8 cellular contexts compared by ENCODE assay signal in genomic region chr15:90529008-90529368, GRCh38. TPM values are rescaled to one million over a fixed set of nuclear protein-coding genes. Genes with fewer than 3 reads are reported as not detected.
DNase-seq lines count a peak whose midpoint lies in the region; ATAC-seq and TF ChIP-seq lines count a peak whose summit lies in the region.

No MANE protein-coding gene starts in this region.

- peaks cover 29 to 46% of the 10 kb centered on the region in 2 donors for H3K4me1 Mint-ChIP-seq in natural killer cell treated with Interleukin-12 subunit alpha and Interleukin-12 subunit beta and Interleukin-15 and Interleukin-18, amount 100 ng/mL, for 72 hours (ENCODE audit: low read depth in 2 of 2)

- H3K4me1 ChIP-seq in BE2C (no peaks in the 10 kb centered on the region), colonic mucosa (peaks cover 9% of the 10 kb centered on the region)

- TF ChIP-seq CTCF in BE2C (IDR thresholded peaks at IDR 0.05; ENCODE audit: low read depth, low read length), result no peak
- no peak for TF ChIP-seq CTCF in colonic mucosa (IDR thresholded peaks at IDR 0.05)

- H3K27me3 Mint-ChIP-seq in natural killer cell treated with Interleukin-12 subunit alpha and Interleukin-12 subunit beta and Interleukin-15 and Interleukin-18, amount 100 ng/mL, for 72 hours, result no peaks in the 10 kb centered on the region

- H3K9me3 ChIP-seq in BE2C, result no peaks in the 10 kb centered on the region
- H3K9me3 ChIP-seq in colonic mucosa, result no peaks in the 10 kb centered on the region

- H3K36me3 Mint-ChIP-seq in natural killer cell treated with Interleukin-12 subunit alpha and Interleukin-12 subunit beta and Interleukin-15 and Interleukin-18, amount 100 ng/mL, for 72 hours, result no peaks in the 10 kb centered on the region

- peak overlapping the region; percentile 85 for H3K27ac ChIP-seq in colonic mucosa

- peak overlapping the region; percentile 96 for H3K4me3 Mint-ChIP-seq in natural killer cell treated with Interleukin-12 subunit alpha and Interleukin-12 subunit beta and Interleukin-15 and Interleukin-18, amount 100 ng/mL, for 72 hours

- intact Hi-C loops in colonic mucosa (cut with DNase I), result no loop called here

- no peak for ATAC-seq in natural killer cell treated with Interleukin-12 subunit alpha and Interleukin-12 subunit beta and Interleukin-15 and Interleukin-18, amount 100 ng/mL, for 72 hours
- no peak for ATAC-seq in HG03108 (IDR thresholded peaks at IDR 0.05; ENCODE audit: unreplicated experiment)
- ATAC-seq in HG03520 (IDR thresholded peaks at IDR 0.05; ENCODE audit: unreplicated experiment), result no peak

- no peaks in the 10 kb centered on the region for H3K9me3 Mint-ChIP-seq in natural killer cell treated with Interleukin-12 subunit alpha and Interleukin-12 subunit beta and Interleukin-15 and Interleukin-18, amount 100 ng/mL, for 72 hours

- H3K27me3 ChIP-seq in BE2C (no peaks in the 10 kb centered on the region), colonic mucosa (no peaks in the 10 kb centered on the region)

- DNase-seq in BE2C, result no peak
- no peak for DNase-seq in Jurkat, Clone E6-1 (ENCODE audit: low read depth, low spot score)
- no peak for DNase-seq in colonic mucosa
- DNase-seq in natural killer cell treated with Interleukin-12 subunit alpha and Interleukin-12 subunit beta and Interleukin-15 and Interleukin-18, amount 100 ng/mL, for 72 hours (ENCODE audit: low spot score), result no peak
- no peak for DNase-seq in activated CD4-positive, CD25-positive, alpha-beta regulatory T cell (lab: John Stamatoyannopoulos, UW)
- DNase-seq in activated CD4-positive, alpha-beta T cell treated with anti-CD3 and anti-CD28 coated beads for 48 hours, result no peak

- H3K36me3 ChIP-seq in BE2C (no peaks in the 10 kb centered on the region), colonic mucosa (no peaks in the 10 kb centered on the region)

- peak overlapping the region; percentile 93 for H3K4me3 ChIP-seq in BE2C (ENCODE audit: low read depth, low read length)
- H3K4me3 ChIP-seq in Jurkat, Clone E6-1 (ENCODE audit: low read length), result peak overlapping the region; percentile 56; the same call in 1 of the 2 replicates
- peak overlapping the region; percentile 58 for H3K4me3 ChIP-seq in colonic mucosa

- peak overlapping the region; percentile 67 to 90 for H3K27ac Mint-ChIP-seq in natural killer cell treated with Interleukin-12 subunit alpha and Interleukin-12 subunit beta and Interleukin-15 and Interleukin-18, amount 100 ng/mL, for 72 hours

- peak overlapping the region; percentile 62 to 96 for H3K9ac ChIP-seq in colonic mucosa (ENCODE audit: low read depth in 2 of 2, low read length in 2 of 2)

RNA-seq across cellular contexts. Expression of gene CRTC3, which starts 0.7 kb away (rescaled TPM):
- 16.7 TPM for polyA plus RNA-seq in BE2C (2012; ENCODE audit: insufficient read depth, insufficient read length, low read depth)
- polyA plus RNA-seq in Jurkat, Clone E6-1 (2012; ENCODE audit: insufficient read depth, insufficient read length), result 17.8 TPM
- 10 to 100 TPM; 16.1 to 24.2 TPM for total RNA-seq in colonic mucosa
- total RNA-seq in natural killer cell treated with Interleukin-12 subunit alpha and Interleukin-12 subunit beta and Interleukin-15 and Interleukin-18, amount 100 ng/mL, for 72 hours, result 10 to 100 TPM; 44.1 to 69.4 TPM
